Comparison of ENCODE assay signal across 8 cellular contexts in genomic region chr1:62912028-62912638, GRCh38.
A peak's percentile ranks its signal among the peaks of the same experiment; 100 is the strongest.
DNase-seq lines count a peak whose midpoint lies in the region; ATAC-seq, FAIRE-seq and TF ChIP-seq lines count a peak whose summit lies in the region.

No MANE protein-coding gene starts in this region.

- no peaks in the 10 kb centered on the region for H3K9me2 ChIP-seq in PC-9 (ENCODE audit: insufficient read depth)

- intact Hi-C loops in PC-9 (cut with micrococcal nuclease; ENCODE audit: unreplicated experiment): no loop called here

- H3K4me1 ChIP-seq in PC-9 (replicated peaks; ENCODE audit: insufficient read depth) (no peaks in the 10 kb centered on the region), foreskin keratinocyte (no peaks in the 10 kb centered on the region)

- no peaks in the 10 kb centered on the region for H4K20me1 ChIP-seq in PC-9 (ENCODE audit: insufficient read depth)

- H2AFZ ChIP-seq in PC-9: no peak overlapping the region

- H3K27me3 ChIP-seq in PC-9 (ENCODE audit: insufficient read depth, low read depth) (peaks cover 35% of the 10 kb centered on the region), foreskin keratinocyte (peaks cover 29% of the 10 kb centered on the region)

- H3K79me2 ChIP-seq in PC-9 (ENCODE audit: low read depth): no peaks in the 10 kb centered on the region

- no peaks in the 10 kb centered on the region for H3F3A ChIP-seq in PC-9 (ENCODE audit: insufficient read depth, low read depth)

- H3K36me3 ChIP-seq in PC-9 (ENCODE audit: low read depth): no peaks in the 10 kb centered on the region

- H3K27ac ChIP-seq in PC-9 (no peak overlapping the region), foreskin keratinocyte (no peak overlapping the region)

- DNase-seq in GM12891 (ENCODE audit: insufficient read length, low spot score) (no peak), PC-9 (no peak), foreskin keratinocyte (peak in 1 of 2 donors; percentile 13), cerebellar nuclear complex (lab: John Stamatoyannopoulos, UW) (no peak), amygdala (lab: John Stamatoyannopoulos, UW) (no peak)

- FAIRE-seq in A204.1 (lab: Jason Lieb, UNC) (peak; percentile 71), GM12891 (lab: Jason Lieb, UNC) (peak; percentile 58)

- peak; percentile 67 for ATAC-seq in foreskin keratinocyte
- ATAC-seq in activated CD4-positive, CD25-positive, alpha-beta regulatory T cell treated with anti-CD3 and anti-CD28 coated beads, Interleukin-2, amount 50 U/mL, for 24 hours: no peak
- no peak for ATAC-seq in GM21786 (IDR thresholded peaks at IDR 0.05; ENCODE audit: unreplicated experiment)

- H3K4me2 ChIP-seq in PC-9: no peak overlapping the region

- BruUV-seq in PC-9 (replicated peaks; lab: Mats Ljungman, UMichigan): no TSS peak

- TF ChIP-seq CTCF in PC-9 (conservative IDR thresholded peaks at IDR 0.05): peak; percentile 72
- TF ChIP-seq CTCF in foreskin keratinocyte (conservative IDR thresholded peaks at IDR 0.05): peak; percentile 68

- no peak for TF ChIP-seq POLR2A in GM12891 (IDR thresholded peaks at IDR 0.05; ENCODE audit: low read depth, low read length)

- POLR2A ChIA-PET in PC-9 (lab: Charles Lee; ENCODE audit: unreplicated experiment): no interaction called here

- CTCF ChIA-PET in PC-9 (lab: Charles Lee): no interaction called here

- no peaks in the 10 kb centered on the region for H3K9me3 ChIP-seq in PC-9 (ENCODE audit: insufficient read depth, low read depth)

- no peak overlapping the region for H3K4me3 ChIP-seq in PC-9

TF ChIP-seq in GM12891, 5 proteins besides CTCF, POLR2A, EP300 and RAD21:
- TF ChIP-seq POU2F2 (IDR thresholded peaks at IDR 0.05; ENCODE audit: low read depth, low read length) (no peak), TAF1 (IDR thresholded peaks at IDR 0.05; ENCODE audit: low read depth, low read length) (no peak), SPI1 (IDR thresholded peaks at IDR 0.05; ENCODE audit: low read depth, low read length) (no peak), POLR2AphosphoS5 (IDR thresholded peaks at IDR 0.05; ENCODE audit: low read depth, low read length) (no peak), PAX5 (IDR thresholded peaks at IDR 0.05; ENCODE audit: insufficient read depth, low read length, severe bottlenecking) (no peak)
